ENCODE assay signal across 7 cellular contexts in the genomic region with DNA sequence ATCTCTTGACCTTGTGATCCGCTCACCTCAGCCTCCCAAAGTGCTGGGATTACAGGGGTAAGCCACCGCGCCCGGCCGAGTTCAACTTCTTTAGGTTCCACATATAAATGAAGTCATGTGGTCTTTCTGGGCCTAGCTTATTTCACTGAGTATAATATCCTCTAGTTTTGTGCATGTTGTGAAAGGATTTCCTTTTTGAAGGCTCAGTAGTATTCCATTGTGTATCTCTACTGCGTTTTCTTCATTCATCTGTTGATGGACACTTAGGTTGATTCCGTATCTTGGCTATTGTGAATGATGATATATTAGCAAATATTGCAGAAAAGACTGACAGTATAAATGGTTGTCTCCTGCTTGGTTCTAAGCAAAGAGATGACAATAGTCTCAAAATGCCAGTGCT.
"Had no signal": no experiment of that assay in that cellular context is flagged by ENCODE, and none has a peak within 500 bp of the region (broad histone marks: within the 10 kb centered on the region; RNA-seq: fewer than 3 reads in every experiment).

No MANE protein-coding gene starts in this region.

- H3K9ac ChIP-seq: KMS-11 had no signal

- FAIRE-seq: HepG2, HTR-8/SVneo had no signal

- H3K27ac ChIP-seq: HL-60, KMS-11 had no signal

- ATAC-seq: HepG2 had no signal

- H3K4me2 ChIP-seq: KMS-11 had no signal

- DNase-seq: IMR-90, KBM-7, KG1 had no signal
